Comparison of ENCODE assay signal across 8 cellular contexts in genomic region chr17:40316571-40317344, GRCh38. TPM values are rescaled to one million over a fixed set of nuclear protein-coding genes. Genes with fewer than 3 reads are reported as not detected.
DNase-seq lines count a peak whose midpoint lies in the region; ATAC-seq and TF ChIP-seq lines count a peak whose summit lies in the region.

No MANE protein-coding gene starts in this region.

- WGBS in iPS DF 6.9 (ENCODE audit: insufficient coverage, insufficient read length): no CpG with 5 or more reads among the region's 38 CpGs
- WGBS in sigmoid colon, 2 donors: 12 to 43% methylated on average over 38 of the region's 38 CpGs

- TF ChIP-seq CTCF in AG09309 (IDR thresholded peaks at IDR 0.05; ENCODE audit: control insufficient read depth, insufficient read depth, low read depth, low read length, missing control alignments) (no peak), sigmoid colon (IDR thresholded peaks at IDR 0.05) (no peak)

- no peak overlapping the region for H3K27ac ChIP-seq in iPS DF 6.9 (ENCODE audit: low read length)
- peak overlapping the region; percentile 93 to 98 (median 96) for H3K27ac ChIP-seq in sigmoid colon

- peak overlapping the region; percentile 91 for H3K9ac ChIP-seq in adipocyte (ENCODE audit: low read length)

- H3K4me3 ChIP-seq in AG09309 (ENCODE audit: control insufficient read depth, low read depth, low read length) (peak overlapping the region; percentile 16), adipocyte (ENCODE audit: low read length) (peak overlapping the region; percentile 94), iPS DF 6.9 (ENCODE audit: low read length) (peak overlapping the region; percentile 17; the same call in 1 of the 2 replicates), sigmoid colon (peak overlapping the region in 3 of 4 donors; percentile 78 to 98 (median 87))

- intact Hi-C loops in sigmoid colon (cut with DNase I): no loop called here

- peaks cover 70% of the 10 kb centered on the region for H3K4me1 ChIP-seq in adipocyte (ENCODE audit: control insufficient read depth, insufficient read depth, low read length)
- peaks cover 11% of the 10 kb centered on the region for H3K4me1 ChIP-seq in iPS DF 6.9 (ENCODE audit: control insufficient read depth, insufficient read depth, low read length)
- H3K4me1 ChIP-seq in sigmoid colon: peaks cover 0 to 96% (median 92%) of the 10 kb centered on the region in 4 donors

- H3K27me3 ChIP-seq in adipocyte (replicated peaks; ENCODE audit: control insufficient read depth, insufficient read depth, low read length) (no peaks in the 10 kb centered on the region), iPS DF 6.9 (ENCODE audit: control insufficient read depth, insufficient read depth, low read length) (no peaks in the 10 kb centered on the region; the same call in 1 of the 2 replicates), sigmoid colon (no peaks in the 10 kb centered on the region)

- no peak for ATAC-seq in HG03521 (IDR thresholded peaks at IDR 0.05; ENCODE audit: unreplicated experiment)

- H3K9me3 ChIP-seq in adipocyte (ENCODE audit: control insufficient read depth, low read length) (no peaks in the 10 kb centered on the region), iPS DF 6.9 (ENCODE audit: control insufficient read depth, insufficient read depth, low read length) (no peaks in the 10 kb centered on the region), sigmoid colon (no peaks in the 10 kb centered on the region)

- TF ChIP-seq POLR2A in sigmoid colon (IDR thresholded peaks at IDR 0.05): peak; percentile 11 to 15

- H3K36me3 ChIP-seq in adipocyte (ENCODE audit: control insufficient read depth, insufficient read depth, low read length, severe bottlenecking) (no peaks in the 10 kb centered on the region), iPS DF 6.9 (ENCODE audit: control insufficient read depth, insufficient read depth, low read length) (no peaks in the 10 kb centered on the region), sigmoid colon (no peaks in the 10 kb centered on the region)

- no peak for DNase-seq in AG09309 (ENCODE audit: low read depth)
- peak; percentile 76 for DNase-seq in HK-2 (ENCODE audit: unreplicated experiment)
- peak; percentile 85 for DNase-seq in adipocyte (ENCODE audit: low read depth)
- DNase-seq in iPS DF 6.9 (ENCODE audit: low read depth, low spot score): no peak
- DNase-seq in sigmoid colon: peak; percentile 90
- DNase-seq in amygdala (lab: John Stamatoyannopoulos, UW): no peak
- no peak for DNase-seq in SKM-1 treated with dmso at 0.1 percent for 144 hours (lab: John Stamatoyannopoulos, UW; ENCODE audit: unreplicated experiment)

- no peak for TF ChIP-seq EP300 in sigmoid colon (IDR thresholded peaks at IDR 0.05)

RNA-seq across cellular contexts. Expression of gene RARA, which starts 7.8 kb away (rescaled TPM):
- 10 to 100 TPM; 15.8 to 27.3 (median 20.5) TPM for total RNA-seq in sigmoid colon
- 10 to 100 TPM; 26.4 to 29.6 (median 27.8) TPM for polyA plus RNA-seq in sigmoid colon

RNA-seq across cellular contexts. Expression of gene CDC6, which starts 29.1 kb away (rescaled TPM):
- 1 to 10 TPM in 1 of 4 donors, under 1 TPM in 2, not detected in 1; 0.33 to 1.5 (median 0.83) TPM for total RNA-seq in sigmoid colon
- polyA plus RNA-seq in sigmoid colon: 10 to 100 TPM in 1 of 3 donors, 1 to 10 TPM in 2; 2.4 to 10.9 (median 8.6) TPM

RNA-seq across cellular contexts. Expression of gene GJD3, which starts 47.8 kb away (rescaled TPM):
- 1 to 10 TPM in 1 of 4 donors, under 1 TPM in 1, not detected in 2; 0.49 to 2.1 TPM for total RNA-seq in sigmoid colon
- polyA plus RNA-seq in sigmoid colon: under 1 TPM in 1 of 3 donors, not detected in 2; 0.64 TPM

Comparison
In these comparisons a context has a peak if more than half of its experiments do, and no peak if none do; other contexts are left out.
1. DNase-seq: peak in HK-2 (single experiment), adipocyte (single experiment) and sigmoid colon (single experiment); none in AG09309 (single experiment), iPS DF 6.9 (single experiment), amygdala (0 of 56) and SKM-1 treated with dmso at 0.1 percent for 144 hours (single experiment).
2. H3K4me3 ChIP-seq: peak in every context shown above with its lines; median percentile 94 in adipocyte; 87 in sigmoid colon; 17 in iPS DF 6.9; 16 in AG09309.